23 cellular contexts compared by ENCODE assay signal in genomic region chr19:12237143-12237839, GRCh38.
"Had no signal": no experiment of that assay in that cellular context is flagged by ENCODE, and none has a peak within 500 bp of the region (broad histone marks: within the 10 kb centered on the region; RNA-seq: fewer than 3 reads in every experiment).

No MANE protein-coding gene starts in this region.

- DNase-seq: cortex of kidney; foreskin fibroblast; gastrocnemius medialis; head of caudate nucleus; immature natural killer cell; islet precursor cell; natural killer cell; occipital lobe; ovary; psoas muscle; spleen; stimulated activated CD4-positive, alpha-beta T cell treated with anti-CD3 and anti-CD28 coated beads, Interleukin-4, amount 100 ng/mL, for 4 hours; stimulated activated naive CD8-positive, alpha-beta T cell treated with anti-CD3 and anti-CD28 coated beads, Interleukin-15, Interleukin-2, amounts not matched to agents 100 U/mL and 50 U/mL, for 24 hours; uterus had no signal

- H3K27ac Mint-ChIP-seq: memory B cell; natural killer cell; stimulated activated memory B cell treated with anti-CD40 and anti-IgM and Interleukin-4, amounts not matched to agents 10 μg/mL and 1 μg/mL and 100 μg/mL, for 72 hours had no signal

- H3K4me3 Mint-ChIP-seq: immature natural killer cell; memory B cell; natural killer cell; stimulated activated memory B cell treated with anti-CD40 and anti-IgM and Interleukin-4, amounts not matched to agents 10 μg/mL and 1 μg/mL and 100 μg/mL, for 72 hours had no signal

- H3K4me1 ChIP-seq: gastrocnemius medialis, psoas muscle, spleen, tibial nerve, upper lobe of left lung, uterus had no signal

- H3K4me1 Mint-ChIP-seq: memory B cell; stimulated activated memory B cell treated with anti-CD40 and anti-IgM and Interleukin-4, amounts not matched to agents 10 μg/mL and 1 μg/mL and 100 μg/mL, for 72 hours had no signal

- H3K27me3 ChIP-seq: gastrocnemius medialis, ovary, spleen, tibial nerve, upper lobe of left lung, uterus had no signal

- H3K27ac ChIP-seq: gastrocnemius medialis, ovary, psoas muscle, skin epidermis, spleen, thoracic aorta, tibial nerve, upper lobe of left lung, uterus had no signal

- H3K9me3 ChIP-seq: gastrocnemius medialis, ovary, psoas muscle, thoracic aorta, uterus had no signal

- H3K9me3 Mint-ChIP-seq: memory B cell, natural killer cell had no signal

- ATAC-seq: esophagus mucosa; gastrocnemius medialis; left lobe of liver; natural killer cell; psoas muscle; stimulated activated memory B cell treated with anti-CD40 and anti-IgM and Interleukin-4, amounts not matched to agents 10 μg/mL and 1 μg/mL and 100 μg/mL, for 72 hours; stimulated activated naive CD8-positive, alpha-beta T cell treated with anti-CD3 and anti-CD28 coated beads, Interleukin-15, Interleukin-2, amounts not matched to agents 100 U/mL and 50 U/mL, for 24 hours had no signal

- H3K36me3 ChIP-seq: ovary, uterus had no signal

- H3K27me3 Mint-ChIP-seq: memory B cell; stimulated activated memory B cell treated with anti-CD40 and anti-IgM and Interleukin-4, amounts not matched to agents 10 μg/mL and 1 μg/mL and 100 μg/mL, for 72 hours had no signal

- H3K4me3 ChIP-seq: gastrocnemius medialis, lung, ovary, psoas muscle, skin epidermis, spleen, thoracic aorta, tibial nerve, upper lobe of left lung, uterus had no signal
